ENCODE assay signal across 10 cellular contexts in genomic region chr17:3961564-3962047, GRCh38. TPM values are rescaled to one million over a fixed set of nuclear protein-coding genes. Genes with fewer than 3 reads are reported as not detected.
DNase-seq lines count a peak whose midpoint lies in the region; ATAC-seq and TF ChIP-seq lines count a peak whose summit lies in the region.
"Had no signal": no experiment of that assay in that cellular context is flagged by ENCODE, and none has a peak within 500 bp of the region (broad histone marks: within the 10 kb centered on the region; RNA-seq: fewer than 3 reads in every experiment).

No MANE protein-coding gene starts in this region.

- H3K9me3 Mint-ChIP-seq in glutamatergic neuron (ENCODE audit: unreplicated experiment), result peaks cover 3% of the 10 kb centered on the region

- H3K27me3 Mint-ChIP-seq in glutamatergic neuron (ENCODE audit: unreplicated experiment), result peaks cover 8% of the 10 kb centered on the region

- in situ Hi-C loops in GM13977 (cut with MboI; ENCODE audit: low pct_unique_long_range_greater_than_20kb, low sequenced_read_pairs, unreplicated experiment) (no loop called here), ACHN (cut with HindIII; ENCODE audit: low pct_ligation_motif_present, low pct_unique_long_range_greater_than_20kb, low sequenced_read_pairs) (no loop called here)

- peak; percentile 53 for DNase-seq in COLO668 (lab: John Stamatoyannopoulos, UW; ENCODE audit: unreplicated experiment)
- DNase-seq in glutamatergic neuron, result peak; percentile 46
- no peak for DNase-seq in GM13977 (ENCODE audit: low spot score)
- DNase-seq in ACHN, result no peak
- DNase-seq: heart right ventricle had no signal

- no peaks in the 10 kb centered on the region for H3K36me3 Mint-ChIP-seq in glutamatergic neuron (ENCODE audit: unreplicated experiment)

- ATAC-seq in GM19468 (IDR thresholded peaks at IDR 0.05; ENCODE audit: extremely low read depth, unreplicated experiment) (peak; percentile 34), GM21360 (IDR thresholded peaks at IDR 0.05; ENCODE audit: unreplicated experiment) (no peak), GM21390 (IDR thresholded peaks at IDR 0.05; ENCODE audit: unreplicated experiment) (no peak)

- peak; percentile 71 for TF ChIP-seq POLR2A in Raji (IDR thresholded peaks at IDR 0.05; ENCODE audit: insufficient read depth, low read depth, low read length)

- H3K27ac Mint-ChIP-seq in glutamatergic neuron (ENCODE audit: unreplicated experiment), result no peak overlapping the region

- peaks cover 18% of the 10 kb centered on the region for H3K4me1 Mint-ChIP-seq in glutamatergic neuron (ENCODE audit: low read depth, unreplicated experiment)

- H3K4me3 Mint-ChIP-seq in glutamatergic neuron (ENCODE audit: unreplicated experiment), result no peak overlapping the region

- TF ChIP-seq CTCF in glutamatergic neuron (IDR thresholded peaks at IDR 0.05; ENCODE audit: partially characterized antibody, unreplicated experiment) (no peak), GM13977 (IDR thresholded peaks at IDR 0.05; ENCODE audit: extremely low read depth, insufficient read depth, missing control alignments) (no peak)

RNA-seq across cellular contexts. Expression of gene ATP2A3, which starts 2.6 kb away (rescaled TPM):
- total RNA-seq in glutamatergic neuron (ENCODE audit: unreplicated experiment), result 97.8 TPM

RNA-seq across cellular contexts. Expression of gene P2RX1, which starts 45.3 kb away (rescaled TPM):
- total RNA-seq in glutamatergic neuron (ENCODE audit: unreplicated experiment), result 2.1 TPM
- total RNA-seq: astrocyte had no signal

Comparison
In these comparisons a context has a peak if more than half of its experiments do, and no peak if none do; other contexts are left out.
1. DNase-seq: peak in COLO668 (single experiment) and glutamatergic neuron (single experiment); none in GM13977 (single experiment) and ACHN (single experiment).